ENCODE assay signal across 20 cellular contexts in the genomic region with DNA sequence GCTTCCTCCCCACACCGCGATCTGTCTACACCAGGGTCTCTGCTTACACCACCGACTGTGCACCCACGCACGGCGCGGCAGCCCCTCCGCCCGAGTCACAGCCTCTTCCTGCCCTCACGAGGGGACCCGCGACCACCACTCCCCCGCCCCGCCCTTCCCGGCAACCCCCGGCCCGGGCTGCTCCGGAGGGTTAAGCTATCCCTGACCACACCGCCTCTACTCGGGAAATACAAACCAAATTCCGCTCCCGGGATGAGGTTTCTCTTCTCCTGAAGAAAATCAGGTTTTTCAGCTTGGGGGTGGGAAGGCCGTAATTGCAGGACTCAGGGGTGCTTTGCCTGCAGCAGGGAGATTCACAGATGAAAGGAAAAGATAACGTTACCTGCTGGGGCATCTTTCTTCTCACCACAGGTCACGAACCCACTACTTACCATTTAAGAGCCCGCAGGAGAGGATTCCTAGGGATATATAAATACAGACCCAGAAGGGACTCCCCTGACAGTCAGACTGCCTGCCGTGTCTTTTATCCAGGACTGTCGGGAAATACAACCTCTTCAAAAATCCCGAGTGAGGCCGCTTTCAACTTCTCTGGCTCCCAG.
A peak's percentile ranks its signal among the peaks of the same experiment; 100 is the strongest.
DNase-seq lines count a peak whose midpoint lies in the region; ATAC-seq, FAIRE-seq and TF ChIP-seq lines count a peak whose summit lies in the region.
"Had no signal": no experiment of that assay in that cellular context is flagged by ENCODE, and none has a peak within 500 bp of the region (broad histone marks: within the 10 kb centered on the region; RNA-seq: fewer than 3 reads in every experiment).

No MANE protein-coding gene starts in this region.

- no peaks in the 10 kb centered on the region for H3K9me3 Mint-ChIP-seq in nephron
- peaks cover 0 to 4% (median 0%) of the 10 kb centered on the region in 7 donors for H3K9me3 Mint-ChIP-seq in CD14-positive monocyte
- H3K9me3 Mint-ChIP-seq: CD4-positive, alpha-beta T cell; stimulated activated naive CD8-positive, alpha-beta T cell treated with anti-CD3 and anti-CD28 coated beads, Interleukin-15, Interleukin-2, amounts not matched to agents 100 ng/mL and 50 ng/mL, for 24 hours had no signal

- H3K4me1 Mint-ChIP-seq in nephron (peaks cover 62% of the 10 kb centered on the region), CD14-positive monocyte (peaks cover 3% of the 10 kb centered on the region)

- H3K79me2 ChIP-seq in fibroblast of lung (ENCODE audit: control insufficient read depth, insufficient read depth, low read length), result no peaks in the 10 kb centered on the region

- H3K27ac Mint-ChIP-seq in nephron, result peak overlapping the region; percentile 87 to 95 (median 91)
- no peak overlapping the region for H3K27ac Mint-ChIP-seq in CD14-positive monocyte
- H3K27ac Mint-ChIP-seq: CD4-positive, alpha-beta T cell; stimulated activated naive CD8-positive, alpha-beta T cell treated with anti-CD3 and anti-CD28 coated beads, Interleukin-15, Interleukin-2, amounts not matched to agents 100 ng/mL and 50 ng/mL, for 24 hours had no signal

- FAIRE-seq in frontal cortex (lab: Jason Lieb, UNC) (no peak), kidney (lab: Jason Lieb, UNC) (no peak)
- FAIRE-seq: endothelial cell of umbilical vein, GM18507 had no signal

- no peak overlapping the region for H3K4me2 ChIP-seq in fibroblast of lung (ENCODE audit: extremely low read depth, insufficient read depth, low read length)

- H3K27me3 Mint-ChIP-seq in nephron (ENCODE audit: low read depth), result peaks cover 27% of the 10 kb centered on the region
- H3K27me3 Mint-ChIP-seq in CD14-positive monocyte (ENCODE audit: low read depth in 3 of 3), result peaks cover 12 to 27% (median 18%) of the 10 kb centered on the region in 3 donors

- no peak overlapping the region for H2AFZ ChIP-seq in fibroblast of lung (ENCODE audit: low read length)

- no peaks in the 10 kb centered on the region for H3K36me3 ChIP-seq in fibroblast of lung (ENCODE audit: control insufficient read depth, insufficient read depth, low read length)
- H3K36me3 ChIP-seq in kidney (ENCODE audit: control insufficient read depth in 1 of 2, insufficient read depth in 2 of 2, low read length in 2 of 2), result no peaks in the 10 kb centered on the region
- H3K36me3 ChIP-seq: right atrium auricular region, SJCRH30 had no signal

- DNase-seq in AG04450 (ENCODE audit: low read depth, low spot score) (no peak), NCI-H2227 (lab: John Stamatoyannopoulos, UW; ENCODE audit: unreplicated experiment) (peak; percentile 44), fibroblast of lung (ENCODE audit: low read depth in 2 of 2) (no peak), frontal cortex (ENCODE audit: low spot score in 2 of 2) (no peak), kidney (no peak), CD14-positive monocyte (ENCODE audit: low spot score) (no peak)
- DNase-seq: activated CD4-positive, alpha-beta T cell treated with anti-CD3 and anti-CD28 coated beads for 48 hours; activated CD8-positive, alpha-beta memory T cell treated with anti-CD3 and anti-CD28 coated beads, Interleukin-2, amount 50 U/mL, for 48 hours; CD4-positive, alpha-beta T cell; DMS79 treated with DMSO at 0.1 percent for 48 hours; NCI-H524; OCI-M1; SJCRH30; T-helper 9 cell had no signal

- intact Hi-C loops in kidney (cut with DNase I), result no loop called here
- intact Hi-C loops in CD14-positive monocyte (cut with micrococcal nuclease), result no loop called here

- H3K4me3 Mint-ChIP-seq in nephron (peak overlapping the region; percentile 51 to 69 (median 63)), CD14-positive monocyte (no peak overlapping the region)
- H3K4me3 Mint-ChIP-seq: CD4-positive, alpha-beta T cell; stimulated activated naive CD8-positive, alpha-beta T cell treated with anti-CD3 and anti-CD28 coated beads, Interleukin-15, Interleukin-2, amounts not matched to agents 100 ng/mL and 50 ng/mL, for 24 hours had no signal

- peak overlapping the region; percentile 91 for H3K27ac ChIP-seq in AG04450 (ENCODE audit: low read depth, low read length)
- H3K27ac ChIP-seq in fibroblast of lung (ENCODE audit: insufficient read depth, low read length), result peak overlapping the region; percentile 68
- H3K27ac ChIP-seq in kidney (ENCODE audit: low read depth in 2 of 2, low read length in 2 of 2), result no peak overlapping the region
- H3K27ac ChIP-seq: right atrium auricular region, SJCRH30 had no signal

- H3K4me3 ChIP-seq in AG04450 (ENCODE audit: low read depth, low read length), result no peak overlapping the region
- no peak overlapping the region for H3K4me3 ChIP-seq in fibroblast of lung (replicated peaks in 1 of 4; ENCODE audit: control extremely low read depth in 1 of 4, insufficient read depth in 1 of 4, low read depth in 3 of 4, low read length in 4 of 4)
- no peak overlapping the region for H3K4me3 ChIP-seq in kidney (ENCODE audit: low read length in 2 of 2)
- H3K4me3 ChIP-seq: right atrium auricular region, SJCRH30 had no signal

- TF ChIP-seq CTCF in AG04450 (IDR thresholded peaks at IDR 0.05; ENCODE audit: low read depth, low read length) (no peak), fibroblast of lung (conservative IDR thresholded peaks at IDR 0.05 in 1 of 2, IDR thresholded peaks at IDR 0.05 in 1 of 2; ENCODE audit: low read depth in 1 of 2, low read length in 2 of 2) (no peak), nephron (IDR thresholded peaks at IDR 0.05; ENCODE audit: unreplicated experiment in 3 of 3) (no peak), kidney (IDR thresholded peaks at IDR 0.05; ENCODE audit: borderline replicate concordance, extremely low read depth, insufficient read depth) (no peak), CD14-positive monocyte (IDR thresholded peaks at IDR 0.05) (no peak)

- peaks cover 7% of the 10 kb centered on the region for H3K4me1 ChIP-seq in fibroblast of lung (ENCODE audit: control insufficient read depth, extremely low read depth, insufficient read depth, low read length)
- H3K4me1 ChIP-seq in kidney (ENCODE audit: control insufficient read depth in 1 of 2, insufficient read depth in 1 of 2, low read depth in 1 of 2, low read length in 2 of 2), result no peaks in the 10 kb centered on the region
- H3K4me1 ChIP-seq: SJCRH30 had no signal

- POLR2A ChIA-PET in AG04450 (lab: Yijun Ruan, JAX), result no interaction called here

- H3K9ac ChIP-seq in fibroblast of lung (ENCODE audit: insufficient read depth, low read length), result no peak overlapping the region
- no peak overlapping the region for H3K9ac ChIP-seq in kidney (ENCODE audit: low read length in 2 of 2)

- H3K27me3 ChIP-seq in AG04450 (ENCODE audit: control insufficient read depth, insufficient read depth, low read length), result no peaks in the 10 kb centered on the region
- H3K27me3 ChIP-seq in fibroblast of lung (ENCODE audit: control insufficient read depth, insufficient read depth, low read length), result no peaks in the 10 kb centered on the region
- H3K27me3 ChIP-seq: right atrium auricular region had no signal

- peaks cover 4% of the 10 kb centered on the region; the same call in 1 of the 2 replicates for H3K9me3 ChIP-seq in AG04450 (ENCODE audit: control insufficient read depth, insufficient read depth, low read length)
- no peaks in the 10 kb centered on the region for H3K9me3 ChIP-seq in fibroblast of lung (ENCODE audit: control insufficient read depth, insufficient read depth, low read depth, low read length)
- H3K9me3 ChIP-seq in kidney (ENCODE audit: control insufficient read depth in 1 of 2, low read length in 2 of 2), result no peaks in the 10 kb centered on the region
- H3K9me3 ChIP-seq: right atrium auricular region, SJCRH30 had no signal

- H4K20me1 ChIP-seq in fibroblast of lung (ENCODE audit: control insufficient read depth, extremely low read depth, insufficient read depth, low read length), result no peaks in the 10 kb centered on the region

- H3K36me3 Mint-ChIP-seq in nephron (ENCODE audit: low read depth) (peaks cover 24% of the 10 kb centered on the region), CD14-positive monocyte (no peaks in the 10 kb centered on the region)

- CTCF ChIA-PET in AG04450 (lab: Charles Lee), result interaction anchor here (1.1 kb wide), 1 partner anchor 68 kb away, joined by 5 read pairs; no protein-coding TSS in a partner anchor

- ATAC-seq in GM21737 (IDR thresholded peaks at IDR 0.05; ENCODE audit: unreplicated experiment), result no peak

Comparison
In these comparisons a context has a peak if more than half of its experiments do, and no peak if none do; other contexts are left out.
1. H3K27ac ChIP-seq: peak in AG04450 (single experiment) and fibroblast of lung (single experiment); none in kidney (0 of 2).
2. H3K27ac Mint-ChIP-seq: peak in nephron (3 of 3); none in CD14-positive monocyte (0 of 7).
3. H3K4me3 Mint-ChIP-seq: peak in nephron (3 of 3); none in CD14-positive monocyte (0 of 2).